In the genomic region with DNA sequence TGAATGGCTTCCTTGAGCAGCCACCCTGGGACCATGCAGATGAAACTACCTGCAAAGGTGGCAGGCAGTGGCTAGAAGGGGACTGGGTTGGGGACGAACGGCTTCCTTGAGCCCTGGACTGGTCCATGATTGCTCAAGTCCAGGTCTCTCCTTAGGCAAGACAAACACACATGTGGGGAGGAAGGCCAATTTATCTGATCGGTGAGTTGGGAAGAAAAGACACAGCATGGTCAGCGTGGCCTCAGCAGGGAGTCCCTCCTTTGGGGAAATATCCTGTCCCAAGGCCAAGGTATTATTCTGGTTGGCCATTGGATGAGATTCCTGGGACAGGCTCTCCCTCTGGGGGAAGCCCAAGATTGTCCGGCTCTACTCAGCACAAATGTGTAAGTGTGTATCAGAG, we compare ENCODE assay signal across 8 cellular contexts.
"Had no signal": no experiment of that assay in that cellular context is flagged by ENCODE, and none has a peak within 500 bp of the region (broad histone marks: within the 10 kb centered on the region; RNA-seq: fewer than 3 reads in every experiment).

No MANE protein-coding gene starts in this region.

- H3K9ac ChIP-seq: GM23248 had no signal

- H3K4me2 ChIP-seq: GM23338 had no signal

- H3K9me3 ChIP-seq: HAP-1 had no signal

- H3K4me3 ChIP-seq: GM23248, GM23338, HAP-1 had no signal

- ATAC-seq: GM23338, HCT116 had no signal

- H2AFZ ChIP-seq: GM23248, GM23338 had no signal

- H3K4me1 ChIP-seq: HAP-1 had no signal

- DNase-seq: GOT3, H7, H9, HFFc6 had no signal

- H3K27ac ChIP-seq: GM23248 had no signal

- H3K36me3 ChIP-seq: HAP-1 had no signal
